ENCODE assay signal across 1 cellular context in the genomic region with DNA sequence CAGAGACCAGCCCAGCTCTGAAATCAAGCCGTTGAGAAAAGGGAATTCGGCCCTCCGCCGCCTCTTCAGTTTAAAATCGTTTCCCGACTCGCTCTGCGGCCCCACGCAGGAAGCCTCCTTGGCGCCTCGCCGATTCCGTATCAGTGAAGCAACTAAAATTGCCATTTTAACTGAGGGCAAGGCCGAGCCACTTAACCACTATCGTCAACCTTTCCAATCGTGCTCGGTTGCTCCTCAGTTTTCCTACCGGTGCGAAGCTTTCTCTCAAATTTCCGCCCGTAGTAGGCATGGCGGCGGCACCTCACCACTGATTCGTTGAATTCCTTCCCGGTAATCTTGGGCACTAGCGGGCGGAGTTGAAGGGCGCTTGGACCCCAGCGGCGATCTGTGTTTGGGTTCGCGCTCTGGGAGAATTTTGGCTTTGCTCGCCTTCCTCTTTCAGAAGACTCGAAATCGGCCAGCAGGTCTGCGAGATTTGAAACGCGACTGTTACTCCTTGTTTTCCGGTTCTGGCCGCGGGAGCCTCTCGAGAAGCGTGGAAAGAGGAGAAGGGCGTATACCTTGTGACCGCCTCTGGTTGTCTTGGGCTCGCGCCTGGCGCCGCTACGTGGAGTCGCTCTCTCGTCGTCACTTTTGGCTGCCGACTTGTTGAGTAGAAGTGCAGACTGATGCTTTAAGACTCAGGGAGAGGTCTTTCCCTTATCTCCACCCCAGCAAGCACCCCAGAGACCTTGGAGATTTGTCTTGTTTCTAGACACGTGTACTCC.
A peak's percentile ranks its signal among the peaks of the same experiment; 100 is the strongest.
TF ChIP-seq lines count a peak whose summit lies in the region.

A gene with protein sequence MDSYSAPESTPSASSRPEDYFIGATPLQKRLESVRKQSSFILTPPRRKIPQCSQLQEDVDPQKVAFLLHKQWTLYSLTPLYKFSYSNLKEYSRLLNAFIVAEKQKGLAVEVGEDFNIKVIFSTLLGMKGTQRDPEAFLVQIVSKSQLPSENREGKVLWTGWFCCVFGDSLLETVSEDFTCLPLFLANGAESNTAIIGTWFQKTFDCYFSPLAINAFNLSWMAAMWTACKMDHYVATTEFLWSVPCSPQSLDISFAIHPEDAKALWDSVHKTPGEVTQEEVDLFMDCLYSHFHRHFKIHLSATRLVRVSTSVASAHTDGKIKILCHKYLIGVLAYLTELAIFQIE (minus strand): TSS at position 569 of the 767 bp plus-strand sequence. CDS start 13,584 bp downstream, outside the sequence.
A gene with protein sequence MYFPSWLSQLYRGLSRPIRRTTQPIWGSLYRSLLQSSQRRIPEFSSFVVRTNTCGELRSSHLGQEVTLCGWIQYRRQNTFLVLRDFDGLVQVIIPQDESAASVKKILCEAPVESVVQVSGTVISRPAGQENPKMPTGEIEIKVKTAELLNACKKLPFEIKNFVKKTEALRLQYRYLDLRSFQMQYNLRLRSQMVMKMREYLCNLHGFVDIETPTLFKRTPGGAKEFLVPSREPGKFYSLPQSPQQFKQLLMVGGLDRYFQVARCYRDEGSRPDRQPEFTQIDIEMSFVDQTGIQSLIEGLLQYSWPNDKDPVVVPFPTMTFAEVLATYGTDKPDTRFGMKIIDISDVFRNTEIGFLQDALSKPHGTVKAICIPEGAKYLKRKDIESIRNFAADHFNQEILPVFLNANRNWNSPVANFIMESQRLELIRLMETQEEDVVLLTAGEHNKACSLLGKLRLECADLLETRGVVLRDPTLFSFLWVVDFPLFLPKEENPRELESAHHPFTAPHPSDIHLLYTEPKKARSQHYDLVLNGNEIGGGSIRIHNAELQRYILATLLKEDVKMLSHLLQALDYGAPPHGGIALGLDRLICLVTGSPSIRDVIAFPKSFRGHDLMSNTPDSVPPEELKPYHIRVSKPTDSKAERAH (plus strand): TSS at position 359 of the 767 bp plus-strand sequence. CDS start 557 bp downstream, outside the sequence.

TF ChIP-seq in K562, 482 proteins besides CTCF, POLR2A, EP300 and RAD21 (continued from another document and continues in another):
- TF ChIP-seq, protein P1, sequence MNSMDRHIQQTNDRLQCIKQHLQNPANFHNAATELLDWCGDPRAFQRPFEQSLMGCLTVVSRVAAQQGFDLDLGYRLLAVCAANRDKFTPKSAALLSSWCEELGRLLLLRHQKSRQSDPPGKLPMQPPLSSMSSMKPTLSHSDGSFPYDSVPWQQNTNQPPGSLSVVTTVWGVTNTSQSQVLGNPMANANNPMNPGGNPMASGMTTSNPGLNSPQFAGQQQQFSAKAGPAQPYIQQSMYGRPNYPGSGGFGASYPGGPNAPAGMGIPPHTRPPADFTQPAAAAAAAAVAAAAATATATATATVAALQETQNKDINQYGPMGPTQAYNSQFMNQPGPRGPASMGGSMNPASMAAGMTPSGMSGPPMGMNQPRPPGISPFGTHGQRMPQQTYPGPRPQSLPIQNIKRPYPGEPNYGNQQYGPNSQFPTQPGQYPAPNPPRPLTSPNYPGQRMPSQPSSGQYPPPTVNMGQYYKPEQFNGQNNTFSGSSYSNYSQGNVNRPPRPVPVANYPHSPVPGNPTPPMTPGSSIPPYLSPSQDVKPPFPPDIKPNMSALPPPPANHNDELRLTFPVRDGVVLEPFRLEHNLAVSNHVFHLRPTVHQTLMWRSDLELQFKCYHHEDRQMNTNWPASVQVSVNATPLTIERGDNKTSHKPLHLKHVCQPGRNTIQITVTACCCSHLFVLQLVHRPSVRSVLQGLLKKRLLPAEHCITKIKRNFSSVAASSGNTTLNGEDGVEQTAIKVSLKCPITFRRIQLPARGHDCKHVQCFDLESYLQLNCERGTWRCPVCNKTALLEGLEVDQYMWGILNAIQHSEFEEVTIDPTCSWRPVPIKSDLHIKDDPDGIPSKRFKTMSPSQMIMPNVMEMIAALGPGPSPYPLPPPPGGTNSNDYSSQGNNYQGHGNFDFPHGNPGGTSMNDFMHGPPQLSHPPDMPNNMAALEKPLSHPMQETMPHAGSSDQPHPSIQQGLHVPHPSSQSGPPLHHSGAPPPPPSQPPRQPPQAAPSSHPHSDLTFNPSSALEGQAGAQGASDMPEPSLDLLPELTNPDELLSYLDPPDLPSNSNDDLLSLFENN (IDR thresholded peaks at IDR 0.05; ENCODE audit: low read depth in 2 of 2, low read length in 2 of 2), result no peak; a peak in 1 of 4 replicates
- TF ChIP-seq HDAC2 (IDR thresholded peaks at IDR 0.05), result peak; percentile 76
- peak; percentile 34; the same call in 1 of the 2 replicates for TF ChIP-seq RAD51 (IDR thresholded peaks at IDR 0.05; ENCODE audit: borderline replicate concordance, low read depth)
- TF ChIP-seq ETS2 (tag; IDR thresholded peaks at IDR 0.05; ENCODE audit: borderline replicate concordance, poor library complexity, severe bottlenecking), result no peak
- TF ChIP-seq TAF9B (IDR thresholded peaks at IDR 0.05; ENCODE audit: partially characterized antibody), result peak; percentile 85
- TF ChIP-seq SOX6 (IDR thresholded peaks at IDR 0.05), result peak; percentile 73; the same call in 1 of the 2 replicates
- TF ChIP-seq PRPF4 (IDR thresholded peaks at IDR 0.05; ENCODE audit: insufficient read depth, low read depth, low read length, poor library complexity, severe bottlenecking), result no peak
- no peak; the same call in 1 of the 2 replicates for TF ChIP-seq FOXP1 (CRISPR knock-in tag; IDR thresholded peaks at IDR 0.05)
- no peak for TF ChIP-seq U2AF1 (optimal IDR thresholded peaks at IDR 0.05; ENCODE audit: low read depth, low read length)
- no peak for TF ChIP-seq HDAC6 (IDR thresholded peaks at IDR 0.05; ENCODE audit: low read depth, low read length)
- peak; percentile 9 for TF ChIP-seq CCNT2 (IDR thresholded peaks at IDR 0.05; ENCODE audit: borderline replicate concordance, extremely low read depth, insufficient read length, low read depth, low read length)
- no peak for TF ChIP-seq ZZZ3 (IDR thresholded peaks at IDR 0.05)
- 0 out of 2 replicates have a peak, but pooled peaks have one; percentile 8 for TF ChIP-seq GATAD2B (IDR thresholded peaks at IDR 0.05; ENCODE audit: borderline replicate concordance)
- no peak for TF ChIP-seq TGIF2 (CRISPR knock-in tag; IDR thresholded peaks at IDR 0.05)
- peak; percentile 0 for TF ChIP-seq SAP30 (IDR thresholded peaks at IDR 0.05; ENCODE audit: borderline replicate concordance, insufficient read depth, low read depth, low read length, poor library complexity, severe bottlenecking)
- TF ChIP-seq ZNF175 (CRISPR knock-in tag; IDR thresholded peaks at IDR 0.05; ENCODE audit: low read depth), result peak; percentile 67
- no peak for TF ChIP-seq CBFA2T2 (conservative IDR thresholded peaks at IDR 0.05)
- TF ChIP-seq L3MBTL2 (IDR thresholded peaks at IDR 0.05), result peak; percentile 87
- no peak for TF ChIP-seq ZKSCAN8 (CRISPR knock-in tag; IDR thresholded peaks at IDR 0.05)
- TF ChIP-seq ZNF133 (CRISPR knock-in tag; IDR thresholded peaks at IDR 0.05), result no peak
- TF ChIP-seq RUNX1 (IDR thresholded peaks at IDR 0.05; ENCODE audit: low read depth), result peak; percentile 69; the same call in 1 of the 2 replicates
- no peak for TF ChIP-seq ZNF444 (CRISPR knock-in tag; IDR thresholded peaks at IDR 0.05)
- no peak for TF ChIP-seq ILK (tag; IDR thresholded peaks at IDR 0.05; ENCODE audit: borderline replicate concordance, low read depth)
- TF ChIP-seq WHSC1 (IDR thresholded peaks at IDR 0.05; ENCODE audit: low read length), result no peak
- TF ChIP-seq, protein P2, sequence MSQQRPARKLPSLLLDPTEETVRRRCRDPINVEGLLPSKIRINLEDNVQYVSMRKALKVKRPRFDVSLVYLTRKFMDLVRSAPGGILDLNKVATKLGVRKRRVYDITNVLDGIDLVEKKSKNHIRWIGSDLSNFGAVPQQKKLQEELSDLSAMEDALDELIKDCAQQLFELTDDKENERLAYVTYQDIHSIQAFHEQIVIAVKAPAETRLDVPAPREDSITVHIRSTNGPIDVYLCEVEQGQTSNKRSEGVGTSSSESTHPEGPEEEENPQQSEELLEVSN (IDR thresholded peaks at IDR 0.05; ENCODE audit: borderline replicate concordance in 1 of 2, extremely low read depth in 1 of 2, insufficient read depth in 1 of 2, insufficient read length in 1 of 2, low read depth in 1 of 2, low read length in 1 of 2, poor library complexity in 1 of 2, severe bottlenecking in 1 of 2), result peak in 1 of 2 experiments; percentile 33
- peak; percentile 24 for TF ChIP-seq DNMT1 (IDR thresholded peaks at IDR 0.05)
- TF ChIP-seq ETV6 (IDR thresholded peaks at IDR 0.05; ENCODE audit: borderline replicate concordance in 1 of 2, low read depth in 2 of 2, low read length in 1 of 2), result peak in 1 of 2 experiments; percentile 48; a peak in 1 of 4 replicates
- TF ChIP-seq ETV6 (CRISPR knock-in tag; IDR thresholded peaks at IDR 0.05; ENCODE audit: borderline replicate concordance), result peak; percentile 89
- TF ChIP-seq, protein P3, sequence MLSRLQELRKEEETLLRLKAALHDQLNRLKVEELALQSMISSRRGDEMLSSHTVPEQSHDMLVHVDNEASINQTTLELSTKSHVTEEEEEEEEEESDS (CRISPR knock-in tag; IDR thresholded peaks at IDR 0.05), result no peak
- TF ChIP-seq KLF16 (IDR thresholded peaks at IDR 0.05), result no peak
- TF ChIP-seq, protein P4, sequence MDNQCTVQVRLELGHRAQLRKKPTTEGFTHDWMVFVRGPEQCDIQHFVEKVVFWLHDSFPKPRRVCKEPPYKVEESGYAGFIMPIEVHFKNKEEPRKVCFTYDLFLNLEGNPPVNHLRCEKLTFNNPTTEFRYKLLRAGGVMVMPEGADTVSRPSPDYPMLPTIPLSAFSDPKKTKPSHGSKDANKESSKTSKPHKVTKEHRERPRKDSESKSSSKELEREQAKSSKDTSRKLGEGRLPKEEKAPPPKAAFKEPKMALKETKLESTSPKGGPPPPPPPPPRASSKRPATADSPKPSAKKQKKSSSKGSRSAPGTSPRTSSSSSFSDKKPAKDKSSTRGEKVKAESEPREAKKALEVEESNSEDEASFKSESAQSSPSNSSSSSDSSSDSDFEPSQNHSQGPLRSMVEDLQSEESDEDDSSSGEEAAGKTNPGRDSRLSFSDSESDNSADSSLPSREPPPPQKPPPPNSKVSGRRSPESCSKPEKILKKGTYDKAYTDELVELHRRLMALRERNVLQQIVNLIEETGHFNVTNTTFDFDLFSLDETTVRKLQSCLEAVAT (IDR thresholded peaks at IDR 0.05), result peak; percentile 75 to 76; a peak in 2 of 4 replicates
- no peak for TF ChIP-seq ZNF586 (CRISPR knock-in tag; conservative IDR thresholded peaks at IDR 0.05)
- no peak for TF ChIP-seq CBX8 (IDR thresholded peaks at IDR 0.05; ENCODE audit: borderline replicate concordance, extremely low read depth, low read depth, low read length, poor library complexity, severe bottlenecking)
- peak; percentile 72; the same call in 1 of the 2 replicates for TF ChIP-seq XRCC5 (IDR thresholded peaks at IDR 0.05; ENCODE audit: low read depth, low read length)
- TF ChIP-seq ZNF354B (CRISPR knock-in tag; IDR thresholded peaks at IDR 0.05), result no peak
- peak; percentile 44; the same call in 1 of the 2 replicates for TF ChIP-seq ZNF232 (CRISPR knock-in tag; IDR thresholded peaks at IDR 0.05)
- peak; percentile 88 for TF ChIP-seq ATF1 (CRISPR knock-in tag; IDR thresholded peaks at IDR 0.05)
- TF ChIP-seq ATF1 (tag; IDR thresholded peaks at IDR 0.05), result peak; percentile 98
- TF ChIP-seq HIVEP1 (CRISPR knock-in tag; IDR thresholded peaks at IDR 0.05), result no peak
- TF ChIP-seq, protein P5, sequence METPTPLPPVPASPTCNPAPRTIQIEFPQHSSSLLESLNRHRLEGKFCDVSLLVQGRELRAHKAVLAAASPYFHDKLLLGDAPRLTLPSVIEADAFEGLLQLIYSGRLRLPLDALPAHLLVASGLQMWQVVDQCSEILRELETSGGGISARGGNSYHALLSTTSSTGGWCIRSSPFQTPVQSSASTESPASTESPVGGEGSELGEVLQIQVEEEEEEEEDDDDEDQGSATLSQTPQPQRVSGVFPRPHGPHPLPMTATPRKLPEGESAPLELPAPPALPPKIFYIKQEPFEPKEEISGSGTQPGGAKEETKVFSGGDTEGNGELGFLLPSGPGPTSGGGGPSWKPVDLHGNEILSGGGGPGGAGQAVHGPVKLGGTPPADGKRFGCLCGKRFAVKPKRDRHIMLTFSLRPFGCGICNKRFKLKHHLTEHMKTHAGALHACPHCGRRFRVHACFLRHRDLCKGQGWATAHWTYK (CRISPR knock-in tag; IDR thresholded peaks at IDR 0.05), result no peak
- no peak for TF ChIP-seq TCF7 (IDR thresholded peaks at IDR 0.05; ENCODE audit: borderline replicate concordance)
- TF ChIP-seq FOXA1 (IDR thresholded peaks at IDR 0.05; ENCODE audit: borderline replicate concordance), result no peak
- peak; percentile 100 for TF ChIP-seq ELF2 (CRISPR knock-in tag; IDR thresholded peaks at IDR 0.05)
- peak; percentile 90 for TF ChIP-seq POLR2AphosphoS5 (IDR thresholded peaks at IDR 0.05; ENCODE audit: control insufficient read depth, insufficient read depth, low read depth, low read length)
- no peak for TF ChIP-seq ZNF263 (CRISPR knock-in tag; IDR thresholded peaks at IDR 0.05; ENCODE audit: borderline replicate concordance)
- TF ChIP-seq TCFL5 (CRISPR knock-in tag; conservative IDR thresholded peaks at IDR 0.05), result no peak
- TF ChIP-seq KHSRP (IDR thresholded peaks at IDR 0.05), result peak; percentile 59
- TF ChIP-seq, protein P6, sequence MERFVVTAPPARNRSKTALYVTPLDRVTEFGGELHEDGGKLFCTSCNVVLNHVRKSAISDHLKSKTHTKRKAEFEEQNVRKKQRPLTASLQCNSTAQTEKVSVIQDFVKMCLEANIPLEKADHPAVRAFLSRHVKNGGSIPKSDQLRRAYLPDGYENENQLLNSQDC (CRISPR knock-in tag; IDR thresholded peaks at IDR 0.05), result no peak
- TF ChIP-seq, protein P7, sequence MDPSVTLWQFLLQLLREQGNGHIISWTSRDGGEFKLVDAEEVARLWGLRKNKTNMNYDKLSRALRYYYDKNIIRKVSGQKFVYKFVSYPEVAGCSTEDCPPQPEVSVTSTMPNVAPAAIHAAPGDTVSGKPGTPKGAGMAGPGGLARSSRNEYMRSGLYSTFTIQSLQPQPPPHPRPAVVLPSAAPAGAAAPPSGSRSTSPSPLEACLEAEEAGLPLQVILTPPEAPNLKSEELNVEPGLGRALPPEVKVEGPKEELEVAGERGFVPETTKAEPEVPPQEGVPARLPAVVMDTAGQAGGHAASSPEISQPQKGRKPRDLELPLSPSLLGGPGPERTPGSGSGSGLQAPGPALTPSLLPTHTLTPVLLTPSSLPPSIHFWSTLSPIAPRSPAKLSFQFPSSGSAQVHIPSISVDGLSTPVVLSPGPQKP (CRISPR knock-in tag; IDR thresholded peaks at IDR 0.05), result no peak
- TF ChIP-seq ZNF124 (CRISPR knock-in tag; IDR thresholded peaks at IDR 0.05), result no peak
- no peak for TF ChIP-seq NFE2L1 (tag; IDR thresholded peaks at IDR 0.05; ENCODE audit: borderline replicate concordance, low read depth)
- TF ChIP-seq HOXB6 (CRISPR knock-in tag; IDR thresholded peaks at IDR 0.05; ENCODE audit: borderline replicate concordance), result no peak
- TF ChIP-seq PURB (CRISPR knock-in tag; IDR thresholded peaks at IDR 0.05; ENCODE audit: low read depth), result no peak
- TF ChIP-seq, protein P8, sequence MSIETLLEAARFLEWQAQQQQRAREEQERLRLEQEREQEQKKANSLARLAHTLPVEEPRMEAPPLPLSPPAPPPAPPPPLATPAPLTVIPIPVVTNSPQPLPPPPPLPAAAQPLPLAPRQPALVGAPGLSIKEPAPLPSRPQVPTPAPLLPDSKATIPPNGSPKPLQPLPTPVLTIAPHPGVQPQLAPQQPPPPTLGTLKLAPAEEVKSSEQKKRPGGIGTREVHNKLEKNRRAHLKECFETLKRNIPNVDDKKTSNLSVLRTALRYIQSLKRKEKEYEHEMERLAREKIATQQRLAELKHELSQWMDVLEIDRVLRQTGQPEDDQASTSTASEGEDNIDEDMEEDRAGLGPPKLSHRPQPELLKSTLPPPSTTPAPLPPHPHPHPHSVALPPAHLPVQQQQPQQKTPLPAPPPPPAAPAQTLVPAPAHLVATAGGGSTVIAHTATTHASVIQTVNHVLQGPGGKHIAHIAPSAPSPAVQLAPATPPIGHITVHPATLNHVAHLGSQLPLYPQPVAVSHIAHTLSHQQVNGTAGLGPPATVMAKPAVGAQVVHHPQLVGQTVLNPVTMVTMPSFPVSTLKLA (conservative IDR thresholded peaks at IDR 0.05), result peak; percentile 89 to 96
- peak; percentile 49 for TF ChIP-seq TCF3 (CRISPR knock-in tag; IDR thresholded peaks at IDR 0.05)
